In the genomic region with DNA sequence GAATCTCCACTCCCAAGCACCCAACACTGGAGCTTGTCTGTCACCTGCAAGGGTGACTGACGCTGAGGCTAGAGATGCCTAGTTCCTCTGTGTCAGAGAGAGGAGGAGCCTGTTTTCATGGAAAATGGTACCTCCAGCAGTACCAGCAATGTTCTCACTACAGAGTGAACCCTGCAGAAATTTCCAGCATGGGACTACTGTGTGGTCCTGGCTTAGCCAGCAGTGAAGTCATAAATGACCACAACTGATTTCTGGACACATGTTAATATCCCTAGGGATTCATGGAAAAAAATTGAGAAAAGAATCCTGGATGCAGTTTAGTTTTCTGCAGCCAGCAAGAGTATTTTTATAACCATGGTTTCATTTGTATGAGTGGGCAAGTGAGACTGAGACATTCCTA, we compare ENCODE assay signal across 21 cellular contexts.
"Had no signal": no experiment of that assay in that cellular context is flagged by ENCODE, and none has a peak within 500 bp of the region (broad histone marks: within the 10 kb centered on the region; RNA-seq: fewer than 3 reads in every experiment).

No MANE protein-coding gene starts in this region.

- ATAC-seq: lower lobe of right lung; naive thymus-derived CD8-positive, alpha-beta T cell; psoas muscle; sciatic nerve; stimulated activated effector memory CD8-positive, alpha-beta T cell treated with anti-CD3 and anti-CD28 coated beads, Interleukin-12 subunit alpha, Interleukin-12 subunit beta, amount 100 ng/mL, for 72 hours had no signal

- H3K4me2 ChIP-seq: hepatocyte had no signal

- H3K9me3 ChIP-seq: lower lobe of right lung, neutrophil, psoas muscle, suprapubic skin, thoracic aorta, tibial artery, uterus had no signal

- DNase-seq: islet precursor cell; lower lobe of right lung; mammary epithelial cell; mesenchymal stem cell; naive thymus-derived CD8-positive, alpha-beta T cell; occipital lobe; psoas muscle; stimulated activated CD4-positive, alpha-beta T cell treated with anti-CD3 and anti-CD28 coated beads, Interleukin-12 subunit alpha, Interleukin-12 subunit beta, amount 100 ng/mL, for 4 hours; stimulated activated CD4-positive, alpha-beta T cell treated with anti-CD3 and anti-CD28 coated beads, Interleukin-4, amount 100 ng/mL, for 24 hours; stimulated activated naive CD4-positive, alpha-beta T cell; tibial artery; trophoblast cell; uterus had no signal

- H3K4me1 ChIP-seq: lower lobe of right lung, parathyroid adenoma, psoas muscle, suprapubic skin, uterus had no signal

- H3K36me3 ChIP-seq: lower lobe of right lung, neutrophil, suprapubic skin, thoracic aorta, tibial artery, uterus had no signal

- H3K27me3 ChIP-seq: hepatocyte, neutrophil, suprapubic skin, tibial artery, uterus had no signal

- H3K4me3 ChIP-seq: hepatocyte, lower lobe of right lung, psoas muscle, skin epidermis, suprapubic skin, thoracic aorta, tibial artery, uterus had no signal

- H3K27ac ChIP-seq: hepatocyte, lower lobe of right lung, neutrophil, parathyroid adenoma, psoas muscle, skin epidermis, suprapubic skin, thoracic aorta, tibial artery, uterus had no signal

- H3K79me2 ChIP-seq: hepatocyte, parathyroid adenoma had no signal

- H2AFZ ChIP-seq: hepatocyte, parathyroid adenoma had no signal

- H3K9ac ChIP-seq: parathyroid adenoma had no signal
